ENCODE assay signal across 25 cellular contexts in genomic region chr10:82278401-82279182, GRCh38.
DNase-seq lines count a peak whose midpoint lies in the region; ATAC-seq and TF ChIP-seq lines count a peak whose summit lies in the region.
"Had no signal": no experiment of that assay in that cellular context is flagged by ENCODE, and none has a peak within 500 bp of the region (broad histone marks: within the 10 kb centered on the region; RNA-seq: fewer than 3 reads in every experiment).

No MANE protein-coding gene starts in this region.

- H3K27ac Mint-ChIP-seq in type B pancreatic cell, result peak overlapping the region; percentile 39
- H3K27ac Mint-ChIP-seq: activated CD4-positive, alpha-beta memory T cell treated with anti-CD3 and anti-CD28 coated beads, Interleukin-2, amount 10 ng/mL, durations not matched to agents 7 days and 5 days; activated naive CD4-positive, alpha-beta T cell treated with anti-CD3 and anti-CD28 coated beads, Interleukin-2, amount 10 ng/mL, durations not matched to agents 7 days and 5 days; IgD-negative memory B cell; naive thymus-derived CD4-positive, alpha-beta T cell had no signal

- no peaks in the 10 kb centered on the region for H3K9me3 Mint-ChIP-seq in type B pancreatic cell
- peaks cover 5% of the 10 kb centered on the region for H3K9me3 Mint-ChIP-seq in activated T-cell treated with anti-CD3 and anti-CD28 coated beads, Interleukin-2, amount 50 U/mL, for 4 hours
- H3K9me3 Mint-ChIP-seq: activated naive CD4-positive, alpha-beta T cell treated with anti-CD3 and anti-CD28 coated beads, Interleukin-2, amount 10 ng/mL, durations not matched to agents 7 days and 5 days had no signal

- H3K4me1 ChIP-seq in uterus, result no peaks in the 10 kb centered on the region
- H3K4me1 ChIP-seq: ascending aorta, esophagus muscularis mucosa, HAP-1 had no signal

- H3K27ac ChIP-seq in uterus, result no peak overlapping the region
- H3K27ac ChIP-seq: ascending aorta, esophagus muscularis mucosa, HL-60 had no signal

- no peaks in the 10 kb centered on the region for H3K36me3 Mint-ChIP-seq in type B pancreatic cell
- no peaks in the 10 kb centered on the region for H3K36me3 Mint-ChIP-seq in activated T-cell treated with anti-CD3 and anti-CD28 coated beads, Interleukin-2, amount 50 U/mL, for 4 hours (ENCODE audit: insufficient read depth)
- H3K36me3 Mint-ChIP-seq: activated naive CD4-positive, alpha-beta T cell treated with anti-CD3 and anti-CD28 coated beads, Interleukin-2, amount 10 ng/mL, durations not matched to agents 7 days and 5 days had no signal

- H3K36me3 ChIP-seq in uterus, result no peaks in the 10 kb centered on the region
- H3K36me3 ChIP-seq: ascending aorta, esophagus muscularis mucosa, HAP-1 had no signal

- no peaks in the 10 kb centered on the region for H3K27me3 Mint-ChIP-seq in type B pancreatic cell
- H3K27me3 Mint-ChIP-seq in activated T-cell treated with anti-CD3 and anti-CD28 coated beads, Interleukin-2, amount 50 U/mL, for 4 hours (ENCODE audit: low read depth), result no peaks in the 10 kb centered on the region
- H3K27me3 Mint-ChIP-seq: activated CD4-positive, alpha-beta memory T cell treated with anti-CD3 and anti-CD28 coated beads, Interleukin-2, amount 10 ng/mL, durations not matched to agents 7 days and 5 days; activated naive CD4-positive, alpha-beta T cell treated with anti-CD3 and anti-CD28 coated beads, Interleukin-2, amount 10 ng/mL, durations not matched to agents 7 days and 5 days; IgD-negative memory B cell; naive thymus-derived CD4-positive, alpha-beta T cell had no signal

- peak; percentile 61 for ATAC-seq in HG02610 (IDR thresholded peaks at IDR 0.05; ENCODE audit: unreplicated experiment)
- ATAC-seq in activated T-cell treated with anti-CD3 and anti-CD28 coated beads, Interleukin-2, amount 50 U/mL, for 4 hours, result no peak
- ATAC-seq: naive thymus-derived CD4-positive, alpha-beta T cell; right cardiac atrium had no signal

- peak; percentile 15 for DNase-seq in NCI-H345 (lab: John Stamatoyannopoulos, UW)
- DNase-seq in NCI-H345 treated with DMSO at 0.1 percent for 48 hours (lab: John Stamatoyannopoulos, UW; ENCODE audit: unreplicated experiment), result no peak
- peak; percentile 7 for DNase-seq in RPMI8226
- DNase-seq in type B pancreatic cell (ENCODE audit: extremely low spot score, unreplicated experiment), result no peak
- no peak for DNase-seq in activated T-cell treated with anti-CD3 and anti-CD28 coated beads, Interleukin-2, amount 50 U/mL, for 4 hours
- DNase-seq in uterus, result no peak
- no peak for DNase-seq in Kasumi-1 (lab: John Stamatoyannopoulos, UW)
- DNase-seq: 8988T; activated CD4-positive, alpha-beta memory T cell treated with anti-CD3 and anti-CD28 coated beads, Interleukin-2, amount 10 ng/mL, durations not matched to agents 7 days and 5 days; activated CD4-positive, CD25-positive, alpha-beta regulatory T cell; activated naive CD4-positive, alpha-beta T cell treated with anti-CD3 and anti-CD28 coated beads, Interleukin-2, amount 10 ng/mL, durations not matched to agents 7 days and 5 days; Calu3; effector CD4-positive, alpha-beta T cell; naive thymus-derived CD4-positive, alpha-beta T cell; NCI-H1930; NCI-H446 treated with DMSO at 0.1 percent for 48 hours; NK-92 treated with Interleukin-12 subunit alpha and Interleukin-12 subunit beta, amount 100 ng/mL, for 24 hours; right cardiac atrium; stimulated activated CD4-positive, alpha-beta T cell treated with anti-CD3 and anti-CD28 coated beads, Interleukin-12 subunit alpha, Interleukin-12 subunit beta, amount 100 ng/mL, for 4 hours had no signal

- peak overlapping the region; percentile 67 for H3K4me3 Mint-ChIP-seq in type B pancreatic cell
- H3K4me3 Mint-ChIP-seq in activated T-cell treated with anti-CD3 and anti-CD28 coated beads, Interleukin-2, amount 50 U/mL, for 4 hours, result no peak overlapping the region
- H3K4me3 Mint-ChIP-seq: activated CD4-positive, alpha-beta memory T cell treated with anti-CD3 and anti-CD28 coated beads, Interleukin-2, amount 10 ng/mL, durations not matched to agents 7 days and 5 days; activated naive CD4-positive, alpha-beta T cell treated with anti-CD3 and anti-CD28 coated beads, Interleukin-2, amount 10 ng/mL, durations not matched to agents 7 days and 5 days; IgD-negative memory B cell; naive thymus-derived CD4-positive, alpha-beta T cell had no signal

- no peak for TF ChIP-seq CTCF in type B pancreatic cell (conservative IDR thresholded peaks at IDR 0.05)
- TF ChIP-seq CTCF in uterus (IDR thresholded peaks at IDR 0.05), result no peak

- peaks cover 15% of the 10 kb centered on the region for H3K4me1 Mint-ChIP-seq in type B pancreatic cell (ENCODE audit: unreplicated experiment)
- no peaks in the 10 kb centered on the region for H3K4me1 Mint-ChIP-seq in activated T-cell treated with anti-CD3 and anti-CD28 coated beads, Interleukin-2, amount 50 U/mL, for 4 hours (ENCODE audit: low read depth)
- H3K4me1 Mint-ChIP-seq: activated CD4-positive, alpha-beta memory T cell treated with anti-CD3 and anti-CD28 coated beads, Interleukin-2, amount 10 ng/mL, durations not matched to agents 7 days and 5 days; activated naive CD4-positive, alpha-beta T cell treated with anti-CD3 and anti-CD28 coated beads, Interleukin-2, amount 10 ng/mL, durations not matched to agents 7 days and 5 days; IgD-negative memory B cell; naive thymus-derived CD4-positive, alpha-beta T cell had no signal

- no peak for TF ChIP-seq POLR2A in uterus (IDR thresholded peaks at IDR 0.05)

- H3K4me3 ChIP-seq in uterus, result no peak overlapping the region
- H3K4me3 ChIP-seq: ascending aorta, esophagus muscularis mucosa, HAP-1 had no signal

- no peaks in the 10 kb centered on the region for H3K9me3 ChIP-seq in uterus
- H3K9me3 ChIP-seq: ascending aorta, esophagus muscularis mucosa, HAP-1 had no signal

- no peaks in the 10 kb centered on the region for H3K27me3 ChIP-seq in uterus
- H3K27me3 ChIP-seq: ascending aorta, esophagus muscularis mucosa had no signal

- intact Hi-C loops in uterus (cut with DNase I; ENCODE audit: low total_unique reads), result no loop called here

Comparison
In these comparisons a context has a peak if more than half of its experiments do, and no peak if none do; other contexts are left out.
1. DNase-seq: peak in NCI-H345 (single experiment) and RPMI8226 (single experiment); none in NCI-H345 treated with DMSO at 0.1 percent for 48 hours (single experiment), type B pancreatic cell (single experiment), activated T-cell treated with anti-CD3 and anti-CD28 coated beads, Interleukin-2, amount 50 U/mL, for 4 hours (single experiment), uterus (0 of 2) and Kasumi-1 (0 of 2).